33 cellular contexts compared by ENCODE assay signal in genomic region chr7:147405621-147406020, GRCh38.
"Had no signal": no experiment of that assay in that cellular context is flagged by ENCODE, and none has a peak within 500 bp of the region (broad histone marks: within the 10 kb centered on the region; RNA-seq: fewer than 3 reads in every experiment).

No MANE protein-coding gene starts in this region.

- H3K9me3 ChIP-seq: adrenal gland, body of pancreas, breast epithelium had no signal

- H3K4me3 Mint-ChIP-seq: activated B cell treated with CpG ODN at 0.5 μM for 24 hours; activated CD4-positive, alpha-beta memory T cell treated with anti-CD3 and anti-CD28 coated beads for 36 hours; activated CD4-positive, alpha-beta T cell treated with anti-CD3 and anti-CD28 coated beads, Interleukin-2, amount 10 ng/mL, durations not matched to agents 24 days and 14 days; activated CD8-positive, alpha-beta T cell treated with anti-CD3 and anti-CD28 coated beads for 36 hours; activated naive CD4-positive, alpha-beta T cell treated with anti-CD3 and anti-CD28 coated beads for 36 hours; activated naive CD8-positive, alpha-beta T cell treated with anti-CD3 and anti-CD28 coated beads for 36 hours; activated T-cell treated with anti-CD3 and anti-CD28 coated beads, Interleukin-2, amount 50 U/mL, for 4 hours; activated T-cell treated with anti-CD3 and anti-CD28 coated beads, Interleukin-2, amount 50 U/mL, for 72 hours; activated T-helper 1 cell treated with anti-CD3 and anti-CD28 coated beads, Interleukin-12 subunit alpha, Interleukin-12 subunit beta, Interleukin-2, Interleukin-4 antibody, amounts not matched to agents 30 ng/mL and 10 ng/mL and 1 ng/mL, durations not matched to agents 14 hours and 24 hours and 36 hours; activated T-helper 17 cell treated with anti-CD3 and anti-CD28 coated beads, Interleukin-2, amount 50 U/mL, for 72 hours; T-helper 2 cell treated with Interferon-gamma antibody and Interleukin-4, amounts not matched to agents 5 μg/mL and 100 μg/mL, for 36 hours had no signal

- H3K27me3 ChIP-seq: adrenal gland, body of pancreas, brain microvascular endothelial cell, breast epithelium had no signal

- H3K36me3 Mint-ChIP-seq: activated CD4-positive, alpha-beta memory T cell treated with anti-CD3 and anti-CD28 coated beads for 36 hours; activated naive CD4-positive, alpha-beta T cell treated with anti-CD3 and anti-CD28 coated beads, Interleukin-2, amount 50 U/mL, for 72 hours; activated naive CD8-positive, alpha-beta T cell treated with anti-CD3 and anti-CD28 coated beads for 36 hours had no signal

- H3K27ac ChIP-seq: adrenal gland, body of pancreas, brain microvascular endothelial cell, breast epithelium, VCaP had no signal

- H3K4me3 ChIP-seq: adrenal gland, body of pancreas, breast epithelium had no signal

- ATAC-seq: activated CD8-positive, alpha-beta T cell treated with anti-CD3 and anti-CD28 coated beads for 36 hours; activated naive CD4-positive, alpha-beta T cell treated with anti-CD3 and anti-CD28 coated beads, Interleukin-2, amount 50 U/mL, for 72 hours; activated T-cell treated with anti-CD3 and anti-CD28 coated beads, Interleukin-2, amount 50 U/mL, for 4 hours; activated T-cell treated with anti-CD3 and anti-CD28 coated beads, Interleukin-2, amount 50 U/mL, for 72 hours; activated T-helper 17 cell treated with anti-CD3 and anti-CD28 coated beads, Interleukin-2, amount 50 U/mL, for 72 hours; body of pancreas had no signal

- H3K4me1 Mint-ChIP-seq: activated B cell treated with CpG ODN at 0.5 μM for 24 hours; activated CD4-positive, alpha-beta T cell treated with anti-CD3 and anti-CD28 coated beads, Interleukin-2, amount 10 ng/mL, durations not matched to agents 24 days and 14 days; activated naive CD8-positive, alpha-beta T cell treated with anti-CD3 and anti-CD28 coated beads for 36 hours; activated T-helper 17 cell treated with anti-CD3 and anti-CD28 coated beads, Interleukin-2, amount 50 U/mL, for 72 hours had no signal

- H3K36me3 ChIP-seq: adrenal gland, brain microvascular endothelial cell, breast epithelium had no signal

- H3K27ac Mint-ChIP-seq: activated B cell treated with CpG ODN at 0.5 μM for 24 hours; activated CD4-positive, alpha-beta memory T cell treated with anti-CD3 and anti-CD28 coated beads for 36 hours; activated CD4-positive, alpha-beta T cell treated with anti-CD3 and anti-CD28 coated beads, Interleukin-2, amount 10 ng/mL, durations not matched to agents 24 days and 14 days; activated CD8-positive, alpha-beta T cell treated with anti-CD3 and anti-CD28 coated beads for 36 hours; activated naive CD4-positive, alpha-beta T cell treated with anti-CD3 and anti-CD28 coated beads for 36 hours; activated naive CD4-positive, alpha-beta T cell treated with anti-CD3 and anti-CD28 coated beads, Interleukin-2, amount 50 U/mL, for 72 hours; activated naive CD8-positive, alpha-beta T cell treated with anti-CD3 and anti-CD28 coated beads for 36 hours; activated T-cell treated with anti-CD3 and anti-CD28 coated beads, Interleukin-2, amount 50 U/mL, for 72 hours; activated T-helper 1 cell treated with anti-CD3 and anti-CD28 coated beads, Interleukin-12 subunit alpha, Interleukin-12 subunit beta, Interleukin-2, Interleukin-4 antibody, amounts not matched to agents 30 ng/mL and 10 ng/mL and 1 ng/mL, durations not matched to agents 14 hours and 24 hours and 36 hours; activated T-helper 17 cell treated with anti-CD3 and anti-CD28 coated beads, Interleukin-2, amount 50 U/mL, for 72 hours; T-helper 2 cell treated with Interferon-gamma antibody and Interleukin-4, amounts not matched to agents 5 μg/mL and 100 μg/mL, for 36 hours had no signal

- H3K4me1 ChIP-seq: adrenal gland, body of pancreas, breast epithelium had no signal

- H3K27me3 Mint-ChIP-seq: activated B cell treated with CpG ODN at 0.5 μM for 24 hours; activated CD4-positive, alpha-beta memory T cell treated with anti-CD3 and anti-CD28 coated beads for 36 hours; activated CD4-positive, alpha-beta T cell treated with anti-CD3 and anti-CD28 coated beads, Interleukin-2, amount 10 ng/mL, durations not matched to agents 24 days and 14 days; activated CD8-positive, alpha-beta T cell treated with anti-CD3 and anti-CD28 coated beads for 36 hours; activated naive CD8-positive, alpha-beta T cell treated with anti-CD3 and anti-CD28 coated beads for 36 hours; activated T-helper 17 cell treated with anti-CD3 and anti-CD28 coated beads, Interleukin-2, amount 50 U/mL, for 72 hours had no signal

- DNase-seq: activated B cell treated with CpG ODN at 0.5 μM for 24 hours; activated CD4-positive, alpha-beta memory T cell treated with anti-CD3 and anti-CD28 coated beads for 36 hours; activated CD4-positive, alpha-beta T cell treated with anti-CD3 and anti-CD28 coated beads for 4 hours; activated CD4-positive, alpha-beta T cell treated with anti-CD3 and anti-CD28 coated beads, Interleukin-2, amount 10 ng/mL, durations not matched to agents 24 days and 14 days; activated CD4-positive, alpha-beta T cell treated with anti-CD3 and anti-CD28 coated beads, Interleukin-2, amount 50 U/mL, for 1 hour; activated CD4-positive, alpha-beta T cell treated with anti-CD3 and anti-CD28 coated beads, Interleukin-2, amount 50 U/mL, for 4 hours; activated CD4-positive, CD25-positive, alpha-beta regulatory T cell treated with anti-CD3 and anti-CD28 coated beads, Interleukin-2, amount 50 U/mL, for 72 hours; activated CD8-positive, alpha-beta memory T cell treated with anti-CD3 and anti-CD28 coated beads, Interleukin-2, amount 50 U/mL, for 4 hours; activated CD8-positive, alpha-beta T cell treated with anti-CD3 and anti-CD28 coated beads for 36 hours; activated effector memory CD4-positive, alpha-beta T cell treated with anti-CD3 and anti-CD28 coated beads, Interleukin-2, amount 50 U/mL, for 16 hours; activated gamma-delta T cell treated with Interleukin-2 at 50 U/mL for 16 hours; activated naive CD4-positive, alpha-beta T cell; activated naive CD4-positive, alpha-beta T cell treated with anti-CD3 and anti-CD28 coated beads for 36 hours; activated naive CD4-positive, alpha-beta T cell treated with anti-CD3 and anti-CD28 coated beads, Interleukin-2, amount 50 U/mL, for 16 hours; activated naive CD8-positive, alpha-beta T cell treated with anti-CD3 and anti-CD28 coated beads for 36 hours; activated T-cell treated with anti-CD3 and anti-CD28 coated beads for 4 hours; activated T-cell treated with anti-CD3 and anti-CD28 coated beads, Interleukin-2, amount 50 U/mL, for 1 hour; activated T-cell treated with anti-CD3 and anti-CD28 coated beads, Interleukin-2, amount 50 U/mL, for 4 hours; activated T-cell treated with anti-CD3 and anti-CD28 coated beads, Interleukin-2, amount 50 U/mL, for 72 hours; adrenal gland; amniotic stem cell; aorta; body of pancreas; brain microvascular endothelial cell; central memory CD4-positive, alpha-beta T cell; T-helper 2 cell; T-helper 9 cell had no signal
